17 cellular contexts compared by ENCODE assay signal in the genomic region with DNA sequence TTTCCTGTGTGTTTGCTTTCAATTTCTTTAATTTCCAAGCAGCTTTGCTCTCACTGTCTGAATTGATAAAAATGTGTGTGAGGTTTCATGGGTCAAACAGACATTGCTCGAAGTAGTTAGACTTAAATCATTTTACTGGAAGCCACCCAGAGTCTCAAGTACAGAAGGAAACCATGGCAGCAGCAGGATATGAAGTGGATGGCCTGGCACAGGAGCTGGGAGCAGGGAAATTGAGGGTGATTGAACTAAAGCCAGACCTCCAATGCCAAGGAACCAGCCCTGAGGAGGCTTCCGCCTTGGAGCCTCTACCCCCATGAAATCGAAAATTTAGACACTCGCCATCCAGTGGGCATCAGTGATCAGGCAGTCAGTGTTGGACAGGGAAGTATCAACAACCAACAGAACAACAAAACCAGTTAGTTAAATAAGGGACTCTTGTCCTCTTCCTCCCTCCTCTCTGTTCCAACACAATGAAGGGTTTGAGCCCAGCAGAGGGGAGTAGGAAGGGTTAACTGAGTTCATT.
A peak's percentile ranks its signal among the peaks of the same experiment; 100 is the strongest.
DNase-seq lines count a peak whose midpoint lies in the region; ATAC-seq and TF ChIP-seq lines count a peak whose summit lies in the region.
"Had no signal": no experiment of that assay in that cellular context is flagged by ENCODE, and none has a peak within 500 bp of the region (broad histone marks: within the 10 kb centered on the region; RNA-seq: fewer than 3 reads in every experiment).

No MANE protein-coding gene starts in this region.

- H3K36me3 Mint-ChIP-seq in neural progenitor cell: peaks cover under 1% of the 10 kb centered on the region

- H3K4me3 Mint-ChIP-seq in neural progenitor cell: no peak overlapping the region

- H3K4me1 Mint-ChIP-seq in neural progenitor cell: peaks cover 39% of the 10 kb centered on the region

- peak; percentile 24 for DNase-seq in COLO829 (ENCODE audit: low spot score)
- peak; percentile 31 for DNase-seq in NCI-H446 treated with DMSO at 0.1 percent for 48 hours (lab: John Stamatoyannopoulos, UW)
- DNase-seq in globus pallidus (ENCODE audit: low spot score): peak; percentile 46
- no peak for DNase-seq in neural progenitor cell (ENCODE audit: low spot score)
- DNase-seq in H7: no peak
- DNase-seq in activated naive CD4-positive, alpha-beta T cell treated with Interleukin-2 at 50 U/mL for 16 hours: no peak
- DNase-seq: DMS79, IMR-90, NCI-H1048, NCI-H1436, NCI-H1930, NCI-H2171, NCI-H69, SHP77 had no signal

- H4K20me1 ChIP-seq in neural progenitor cell (ENCODE audit: low read depth): no peaks in the 10 kb centered on the region

- H3K4me3 ChIP-seq in neural progenitor cell: no peak overlapping the region
- H3K4me3 ChIP-seq in H7 (ENCODE audit: insufficient read depth, low read depth, low read length): no peak overlapping the region
- H3K4me3 ChIP-seq: HAP-1 had no signal

- H2AFZ ChIP-seq in neural progenitor cell (replicated peaks): no peak overlapping the region

- no peak for ATAC-seq in GM21381 (IDR thresholded peaks at IDR 0.05; ENCODE audit: unreplicated experiment)

- H3K9ac ChIP-seq in neural progenitor cell: no peak overlapping the region

- peak overlapping the region; percentile 70 for H3K27ac Mint-ChIP-seq in neural progenitor cell

- no peaks in the 10 kb centered on the region for H3K79me2 ChIP-seq in neural progenitor cell (ENCODE audit: low read depth)

- no peaks in the 10 kb centered on the region for H3F3A ChIP-seq in neural progenitor cell (ENCODE audit: low read depth)

- H3K27me3 Mint-ChIP-seq in neural progenitor cell (ENCODE audit: insufficient read depth, low read depth): peaks cover 3% of the 10 kb centered on the region

- no peak overlapping the region for H3K4me2 ChIP-seq in neural progenitor cell

- H3K4me1 ChIP-seq in neural progenitor cell: peaks cover 30% of the 10 kb centered on the region

- no peak overlapping the region for H3K27ac ChIP-seq in neural progenitor cell
- H3K27ac ChIP-seq: HL-60 had no signal

- H3K9me3 ChIP-seq in neural progenitor cell (ENCODE audit: low read depth): no peaks in the 10 kb centered on the region
- H3K9me3 ChIP-seq: HAP-1 had no signal

- no peak for TF ChIP-seq CTCF in neural progenitor cell (IDR thresholded peaks at IDR 0.05)

- H3K36me3 ChIP-seq in neural progenitor cell (no peaks in the 10 kb centered on the region), H7 (replicated peaks; ENCODE audit: control insufficient read depth, insufficient read depth, low read length) (no peaks in the 10 kb centered on the region)
- H3K36me3 ChIP-seq: HAP-1 had no signal

- no peaks in the 10 kb centered on the region for H3K9me3 Mint-ChIP-seq in neural progenitor cell

- H3K27me3 ChIP-seq in neural progenitor cell (no peaks in the 10 kb centered on the region), H7 (ENCODE audit: control insufficient read depth, insufficient read depth, low read length) (no peaks in the 10 kb centered on the region)

Comparison
In these comparisons a context has a peak if more than half of its experiments do, and no peak if none do; other contexts are left out.
1. DNase-seq: peak in COLO829 (single experiment), NCI-H446 treated with DMSO at 0.1 percent for 48 hours (single experiment) and globus pallidus (single experiment); none in neural progenitor cell (single experiment), H7 (single experiment) and activated naive CD4-positive, alpha-beta T cell treated with Interleukin-2 at 50 U/mL for 16 hours (single experiment).